ENCODE assay signal across 35 cellular contexts in the genomic region with DNA sequence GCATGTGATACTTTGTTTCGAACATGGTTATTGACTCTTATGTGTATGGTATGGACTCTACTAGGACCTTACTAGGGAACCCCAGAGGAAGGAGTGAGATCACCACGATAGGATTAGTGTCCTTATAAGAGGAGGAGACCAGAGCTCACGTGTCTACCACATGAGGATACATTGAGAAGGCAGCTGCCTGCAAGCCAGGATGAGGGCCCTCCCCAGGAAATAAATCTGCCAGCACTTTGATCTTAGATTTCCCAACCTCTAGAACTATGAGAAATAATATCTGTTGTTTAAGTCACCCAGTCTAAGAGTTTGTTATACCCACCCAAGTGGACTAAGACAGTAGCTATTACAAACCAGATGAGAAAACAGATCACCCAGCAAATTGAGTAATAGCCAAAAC.
"Had no signal": no experiment of that assay in that cellular context is flagged by ENCODE, and none has a peak within 500 bp of the region (broad histone marks: within the 10 kb centered on the region; RNA-seq: fewer than 3 reads in every experiment).

No MANE protein-coding gene starts in this region.

- ATAC-seq: activated CD8-positive, alpha-beta T cell treated with anti-CD3 and anti-CD28 coated beads for 36 hours; PC-3 had no signal

- H3K9me3 ChIP-seq: ascending aorta, Peyer's patch, SJSA1 had no signal

- H3K4me1 ChIP-seq: Peyer's patch, SJSA1 had no signal

- H3K27me3 Mint-ChIP-seq: activated CD8-positive, alpha-beta T cell treated with anti-CD3 and anti-CD28 coated beads for 36 hours; activated naive CD4-positive, alpha-beta T cell treated with anti-CD3 and anti-CD28 coated beads, Interleukin-2, amount 50 U/mL, for 24 hours; activated naive CD8-positive, alpha-beta T cell treated with anti-CD3 and anti-CD28 coated beads, Interleukin-2, amount 10 ng/mL, durations not matched to agents 7 days and 5 days; brain had no signal

- H3K9me3 Mint-ChIP-seq: activated CD8-positive, alpha-beta T cell treated with anti-CD3 and anti-CD28 coated beads for 36 hours; activated naive CD4-positive, alpha-beta T cell treated with anti-CD3 and anti-CD28 coated beads, Interleukin-2, amount 50 U/mL, for 24 hours; activated naive CD8-positive, alpha-beta T cell treated with anti-CD3 and anti-CD28 coated beads, Interleukin-2, amount 10 ng/mL, durations not matched to agents 7 days and 5 days; activated T-cell treated with anti-CD3 and anti-CD28 coated beads, Interleukin-2, amount 50 U/mL, for 24 hours; activated T-helper 2 cell treated with anti-CD3 and anti-CD28 coated beads, Interferon-gamma antibody, Interleukin-2, Interleukin-4, amounts not matched to agents 10 μg/mL and 5 μg/mL and 100 μg/mL, durations not matched to agents 14 hours and 24 hours and 36 hours had no signal

- H3K4me3 Mint-ChIP-seq: activated B cell treated with CpG ODN at 0.5 μM for 24 hours; activated CD8-positive, alpha-beta T cell treated with anti-CD3 and anti-CD28 coated beads for 36 hours; activated naive CD4-positive, alpha-beta T cell treated with anti-CD3 and anti-CD28 coated beads, Interleukin-2, amount 50 U/mL, for 24 hours; activated naive CD8-positive, alpha-beta T cell treated with anti-CD3 and anti-CD28 coated beads, Interleukin-2, amount 10 ng/mL, durations not matched to agents 7 days and 5 days; activated T-cell treated with anti-CD3 and anti-CD28 coated beads, Interleukin-2, amount 50 U/mL, for 24 hours; brain had no signal

- H3K27ac ChIP-seq: ascending aorta, Peyer's patch, SJSA1, VCaP had no signal

- H3K27me3 ChIP-seq: ascending aorta, MG63, Peyer's patch, SJSA1 had no signal

- FAIRE-seq: bronchial epithelial cell had no signal

- H3K27ac Mint-ChIP-seq: activated B cell treated with CpG ODN at 0.5 μM for 24 hours; activated CD8-positive, alpha-beta T cell treated with anti-CD3 and anti-CD28 coated beads for 36 hours; activated naive CD4-positive, alpha-beta T cell treated with anti-CD3 and anti-CD28 coated beads, Interleukin-2, amount 50 U/mL, for 24 hours; activated naive CD8-positive, alpha-beta T cell treated with anti-CD3 and anti-CD28 coated beads, Interleukin-2, amount 10 ng/mL, durations not matched to agents 7 days and 5 days; activated T-cell treated with anti-CD3 and anti-CD28 coated beads, Interleukin-2, amount 50 U/mL, for 24 hours; activated T-helper 2 cell treated with anti-CD3 and anti-CD28 coated beads, Interferon-gamma antibody, Interleukin-2, Interleukin-4, amounts not matched to agents 10 μg/mL and 5 μg/mL and 100 μg/mL, durations not matched to agents 14 hours and 24 hours and 36 hours had no signal

- H3K4me3 ChIP-seq: ascending aorta, MG63, Peyer's patch, SJSA1 had no signal

- H3K36me3 Mint-ChIP-seq: activated naive CD4-positive, alpha-beta T cell treated with anti-CD3 and anti-CD28 coated beads, Interleukin-2, amount 50 U/mL, for 24 hours; activated naive CD8-positive, alpha-beta T cell treated with anti-CD3 and anti-CD28 coated beads, Interleukin-2, amount 10 ng/mL, durations not matched to agents 7 days and 5 days; brain had no signal

- H3K4me1 Mint-ChIP-seq: activated B cell treated with CpG ODN at 0.5 μM for 24 hours; activated naive CD4-positive, alpha-beta T cell treated with anti-CD3 and anti-CD28 coated beads, Interleukin-2, amount 50 U/mL, for 24 hours; activated naive CD8-positive, alpha-beta T cell treated with anti-CD3 and anti-CD28 coated beads, Interleukin-2, amount 10 ng/mL, durations not matched to agents 7 days and 5 days had no signal

- DNase-seq: activated B cell treated with CpG ODN at 0.5 μM for 24 hours; activated CD4-positive, alpha-beta T cell treated with anti-CD3 and anti-CD28 coated beads for 48 hours; activated CD4-positive, alpha-beta T cell treated with anti-CD3 and anti-CD28 coated beads, Interleukin-2, amount 50 U/mL, for 4 hours; activated CD4-positive, CD25-positive, alpha-beta regulatory T cell treated with anti-CD3 and anti-CD28 coated beads, Interleukin-2, amount 50 U/mL, for 72 hours; activated CD8-positive, alpha-beta T cell treated with anti-CD3 and anti-CD28 coated beads for 36 hours; activated gamma-delta T cell; activated naive CD4-positive, alpha-beta T cell treated with Interleukin-2 at 50 U/mL for 16 hours; activated naive CD8-positive, alpha-beta T cell treated with anti-CD3 and anti-CD28 coated beads, Interleukin-2, amount 10 ng/mL, durations not matched to agents 7 days and 5 days; activated T-cell treated with anti-CD3 and anti-CD28 coated beads, Interleukin-2, amount 50 U/mL, for 24 hours; amygdala; central memory CD4-positive, alpha-beta T cell; Kasumi-1; MG63; NCI-H1092; NCI-H1436 treated with DMSO at 0.1 percent for 48 hours; NCI-H2029; NCI-H345; NCI-H526; NCI-H748 treated with DMSO at 0.1 percent for 48 hours; NK-92 treated with Interleukin-12 subunit alpha and Interleukin-12 subunit beta, amount 100 ng/mL, for 24 hours; PC-3; Peyer's patch; RPMI8226; SHP77 treated with DMSO at 0.1 percent for 48 hours; SW 1271; T-helper 1 cell; T-helper 2 cell; T-helper 9 cell had no signal

- H3K36me3 ChIP-seq: ascending aorta, MG63, Peyer's patch, SJSA1 had no signal
